ENCODE assay signal across 10 cellular contexts in genomic region chr17:39739885-39740356, GRCh38. TPM values are rescaled to one million over a fixed set of nuclear protein-coding genes. Genes with fewer than 3 reads are reported as not detected.
DNase-seq lines count a peak whose midpoint lies in the region; TF ChIP-seq lines count a peak whose summit lies in the region.
"Had no signal": no experiment of that assay in that cellular context is flagged by ENCODE, and none has a peak within 500 bp of the region (broad histone marks: within the 10 kb centered on the region; RNA-seq: fewer than 3 reads in every experiment).

No MANE protein-coding gene starts in this region.

- H3K36me3 ChIP-seq in H7 (replicated peaks; ENCODE audit: control insufficient read depth, insufficient read depth, low read length) (peaks cover 19% of the 10 kb centered on the region), SJCRH30 (no peaks in the 10 kb centered on the region), iPS-18a (ENCODE audit: control insufficient read depth, low read depth, low read length) (peaks cover 11% of the 10 kb centered on the region)
- H3K36me3 ChIP-seq in CD4-positive, alpha-beta memory T cell (ENCODE audit: insufficient read depth, low read length), result no peaks in the 10 kb centered on the region

- H3K4me1 ChIP-seq in SJCRH30 (peaks cover 3% of the 10 kb centered on the region; the same call in 1 of the 2 replicates), iPS-18a (ENCODE audit: control insufficient read depth, low read depth, low read length) (peaks cover 17% of the 10 kb centered on the region)
- peaks cover 8% of the 10 kb centered on the region for H3K4me1 ChIP-seq in CD4-positive, alpha-beta memory T cell (ENCODE audit: insufficient read depth, low read length)

- no peaks in the 10 kb centered on the region for H3K9me3 Mint-ChIP-seq in CD4-positive, alpha-beta memory T cell

- peaks cover 6 to 19% of the 10 kb centered on the region in 2 donors for H3K27me3 Mint-ChIP-seq in CD4-positive, alpha-beta memory T cell

- POLR2A ChIA-PET in CD4-positive, alpha-beta memory T cell (lab: Charles Lee; ENCODE audit: partially characterized antibody), result no interaction called here

- H3K9me3 ChIP-seq in SJCRH30 (replicated peaks), result no peaks in the 10 kb centered on the region
- H3K9me3 ChIP-seq in iPS-18a (ENCODE audit: control insufficient read depth, low read depth, low read length), result no peaks in the 10 kb centered on the region
- no peaks in the 10 kb centered on the region for H3K9me3 ChIP-seq in CD4-positive, alpha-beta memory T cell (ENCODE audit: control insufficient read depth in 1 of 2, low read length in 2 of 2)

- no peak for TF ChIP-seq CTCF in retinal pigment epithelial cell (conservative IDR thresholded peaks at IDR 0.05; ENCODE audit: low read depth, low read length)

- H3K27ac Mint-ChIP-seq in CD4-positive, alpha-beta memory T cell, result peak overlapping the region in 1 of 7 donors; percentile 42

- H3K9ac ChIP-seq in iPS-18a (ENCODE audit: low read length), result peak overlapping the region; percentile 44

- peak; percentile 70 for DNase-seq in H7
- no peak for DNase-seq in SJCRH30
- DNase-seq in retinal pigment epithelial cell (ENCODE audit: low read depth), result no peak
- DNase-seq in DMS153 treated with DMSO at 0.1 percent for 48 hours (lab: John Stamatoyannopoulos, UW; ENCODE audit: unreplicated experiment), result no peak
- DNase-seq in KBM-7, result no peak
- no peak for DNase-seq in CD4-positive, alpha-beta memory T cell
- DNase-seq in activated effector memory CD4-positive, alpha-beta T cell treated with anti-CD3 and anti-CD28 coated beads, Interleukin-2, amount 50 U/mL, for 16 hours, result no peak

- H3K36me3 Mint-ChIP-seq in CD4-positive, alpha-beta memory T cell, result no peaks in the 10 kb centered on the region

- H3K27ac ChIP-seq in SJCRH30 (no peak overlapping the region), iPS-18a (ENCODE audit: low read length) (peak overlapping the region; percentile 40)
- no peak overlapping the region for H3K27ac ChIP-seq in CD4-positive, alpha-beta memory T cell (ENCODE audit: low read depth, low read length)
- H3K27ac ChIP-seq: SK-N-MC had no signal

- H3K27me3 ChIP-seq in H7 (ENCODE audit: control insufficient read depth, insufficient read depth, low read length), result no peaks in the 10 kb centered on the region
- H3K27me3 ChIP-seq in SJCRH30, result peaks cover 37% of the 10 kb centered on the region
- peaks cover 5% of the 10 kb centered on the region for H3K27me3 ChIP-seq in iPS-18a (ENCODE audit: control insufficient read depth, insufficient read depth, low read length)
- H3K27me3 ChIP-seq in CD4-positive, alpha-beta memory T cell (ENCODE audit: insufficient read depth, low read length), result no peaks in the 10 kb centered on the region

- peaks cover 5 to 11% (median 7%) of the 10 kb centered on the region in 4 donors for H3K4me1 Mint-ChIP-seq in CD4-positive, alpha-beta memory T cell

- CTCF ChIA-PET in CD4-positive, alpha-beta memory T cell (lab: Charles Lee; ENCODE audit: partially characterized antibody), result no interaction called here

- in situ Hi-C loops in KBM-7 (cut with MboI; ENCODE audit: low pct_unique_long_range_greater_than_20kb, low sequenced_read_pairs), result no loop called here

- peak overlapping the region; percentile 80 for H3K4me3 ChIP-seq in H7 (ENCODE audit: insufficient read depth, low read depth, low read length)
- H3K4me3 ChIP-seq in SJCRH30, result peak overlapping the region; percentile 25; the same call in 1 of the 2 replicates
- peak overlapping the region; percentile 89 for H3K4me3 ChIP-seq in iPS-18a (ENCODE audit: low read length)
- H3K4me3 ChIP-seq in retinal pigment epithelial cell (ENCODE audit: low read length), result peak overlapping the region; percentile 73
- H3K4me3 ChIP-seq in CD4-positive, alpha-beta memory T cell (ENCODE audit: low read length in 2 of 2), result no peak overlapping the region
- H3K4me3 ChIP-seq: SK-N-MC had no signal

- intact Hi-C loops in CD4-positive, alpha-beta memory T cell (cut with micrococcal nuclease), result no loop called here

- no peak overlapping the region for H3K4me3 Mint-ChIP-seq in CD4-positive, alpha-beta memory T cell

RNA-seq across cellular contexts. Expression of gene GRB7, which starts 2.2 kb away (rescaled TPM):
- total RNA-seq in H7 (2014; rRNA removed; shearing (Covaris generic)), result 34.3 and 61.6 TPM in 2 replicates
- not detected in 2 replicates for total RNA-seq in SJCRH30 (2014; rRNA removed; shearing (Covaris generic))
- total RNA-seq in CD4-positive, alpha-beta memory T cell, result not detected
- not detected for polyA plus RNA-seq in CD4-positive, alpha-beta memory T cell
- total RNA-seq: skeletal muscle tissue had no signal

RNA-seq across cellular contexts. Expression of gene MIEN1, which starts 9.6 kb away (rescaled TPM):
- total RNA-seq in H7 (2014; rRNA removed; shearing (Covaris generic)), result 47.7 and 56.1 TPM in 2 replicates
- total RNA-seq in SJCRH30 (2014; rRNA removed; shearing (Covaris generic)), result 23.6 and 25.8 TPM in 2 replicates
- 10 to 100 TPM; 35.8 TPM for total RNA-seq in CD4-positive, alpha-beta memory T cell
- polyA plus RNA-seq in CD4-positive, alpha-beta memory T cell, result 10 to 100 TPM; 90.8 to 96.6 TPM

RNA-seq across cellular contexts. Expression of gene ERBB2, which starts 40.1 kb away (rescaled TPM):
- total RNA-seq in H7 (2014; rRNA removed; shearing (Covaris generic)), result 186 and 207 TPM in 2 replicates
- total RNA-seq in SJCRH30 (2014; rRNA removed; shearing (Covaris generic)), result 8.7 and 9.1 TPM in 2 replicates
- total RNA-seq in CD4-positive, alpha-beta memory T cell, result 1 to 10 TPM; 4.1 to 4.5 TPM
- polyA plus RNA-seq in CD4-positive, alpha-beta memory T cell, result under 1 TPM in 1 of 2 donors, not detected in 1; 0.55 TPM

RNA-seq across cellular contexts. Expression of gene PGAP3, which starts 52.1 kb away (rescaled TPM):
- total RNA-seq in H7 (2014; rRNA removed; shearing (Covaris generic)), result 15.9 and 17.6 TPM in 2 replicates
- total RNA-seq in SJCRH30 (2014; rRNA removed; shearing (Covaris generic)), result 1.9 and 3.1 TPM in 2 replicates
- 10 to 100 TPM; 29.6 to 30.5 TPM for total RNA-seq in CD4-positive, alpha-beta memory T cell
- polyA plus RNA-seq in CD4-positive, alpha-beta memory T cell, result 10 to 100 TPM; 22.1 to 26.5 TPM

Comparison
In these comparisons a context has a peak if more than half of its experiments do, and no peak if none do; other contexts are left out.
1. H3K4me3 ChIP-seq: peak in H7 (single experiment), SJCRH30 (single experiment), iPS-18a (single experiment) and retinal pigment epithelial cell (single experiment); none in CD4-positive, alpha-beta memory T cell (0 of 2).
2. RNA of gene GRB7, which starts 2.2 kb away (total RNA-seq): 34.3 to 61.6 TPM in H7; not detected in CD4-positive, alpha-beta memory T cell and not detected in SJCRH30; every median in the first group is over 10 times any median in the second.
3. RNA of gene ERBB2, which starts 40.1 kb away (total RNA-seq): 186 to 207 TPM in H7; 8.7 to 9.1 TPM in SJCRH30 and 4.1 to 4.5 TPM in CD4-positive, alpha-beta memory T cell; every median in the first group is over 10 times any median in the second.